In genomic region chr1:95956215-95956614, GRCh38 we compare ENCODE assay signal across 39 cellular contexts.
"Had no signal": no experiment of that assay in that cellular context is flagged by ENCODE, and none has a peak within 500 bp of the region (broad histone marks: within the 10 kb centered on the region; RNA-seq: fewer than 3 reads in every experiment).

No MANE protein-coding gene starts in this region.

- FAIRE-seq: astrocyte, bronchial epithelial cell, colon had no signal

- H3K27ac ChIP-seq: adrenal gland, ascending aorta, body of pancreas, brain microvascular endothelial cell, breast epithelium, cardiac muscle cell had no signal

- H3K9me3 ChIP-seq: adrenal gland, ascending aorta, body of pancreas had no signal

- H3K4me3 ChIP-seq: adrenal gland, ascending aorta, body of pancreas, breast epithelium, cardiac muscle cell had no signal

- H3K4me1 Mint-ChIP-seq: activated naive CD4-positive, alpha-beta T cell treated with anti-CD3 and anti-CD28 coated beads, Interleukin-2, amount 10 ng/mL, durations not matched to agents 7 days and 5 days; activated naive CD4-positive, alpha-beta T cell treated with anti-CD3 and anti-CD28 coated beads, Interleukin-2, amount 50 U/mL, for 24 hours; activated naive CD8-positive, alpha-beta T cell treated with anti-CD3 and anti-CD28 coated beads, Interleukin-2, amount 50 U/mL, for 24 hours; activated T-helper 17 cell treated with anti-CD3 and anti-CD28 coated beads, Interleukin-2, amount 50 U/mL, for 72 hours; central memory CD8-positive, alpha-beta T cell had no signal

- H3K4me1 ChIP-seq: adrenal gland, ascending aorta, body of pancreas, breast epithelium had no signal

- DNase-seq: activated effector memory CD4-positive, alpha-beta T cell treated with anti-CD3 and anti-CD28 coated beads, Interleukin-2, amount 50 U/mL, for 16 hours; activated effector memory CD4-positive, alpha-beta T cell treated with Interleukin-2 at 50 U/mL for 16 hours; activated gamma-delta T cell; activated gamma-delta T cell treated with Interleukin-2 at 50 U/mL for 16 hours; activated naive CD4-positive, alpha-beta T cell; activated naive CD4-positive, alpha-beta T cell treated with anti-CD3 and anti-CD28 coated beads for 36 hours; activated naive CD4-positive, alpha-beta T cell treated with anti-CD3 and anti-CD28 coated beads, Interleukin-2, amount 10 ng/mL, durations not matched to agents 7 days and 5 days; activated naive CD4-positive, alpha-beta T cell treated with anti-CD3 and anti-CD28 coated beads, Interleukin-2, amount 50 U/mL, for 16 hours; activated naive CD4-positive, alpha-beta T cell treated with Interleukin-2 at 50 U/mL for 16 hours; activated naive CD8-positive, alpha-beta T cell treated with anti-CD3 and anti-CD28 coated beads for 36 hours; activated naive CD8-positive, alpha-beta T cell treated with anti-CD3 and anti-CD28 coated beads, Interleukin-2, amount 10 ng/mL, durations not matched to agents 7 days and 5 days; activated naive CD8-positive, alpha-beta T cell treated with anti-CD3 and anti-CD28 coated beads, Interleukin-2, amount 50 U/mL, for 24 hours; activated T-cell treated with anti-CD3 and anti-CD28 coated beads, Interleukin-2, amount 50 U/mL, for 4 hours; activated T-cell treated with anti-CD3 and anti-CD28 coated beads, Interleukin-2, amount 50 U/mL, for 48 hours; activated T-cell treated with anti-CD3 and anti-CD28 coated beads, Interleukin-2, amount 50 U/mL, for 72 hours; adrenal gland; amniotic stem cell; amygdala; anterior cingulate cortex; aorta; body of pancreas; brain microvascular endothelial cell; caudate nucleus; central memory CD4-positive, alpha-beta T cell; cerebellar nuclear complex had no signal

- H3K27ac Mint-ChIP-seq: activated naive CD4-positive, alpha-beta T cell treated with anti-CD3 and anti-CD28 coated beads for 36 hours; activated naive CD4-positive, alpha-beta T cell treated with anti-CD3 and anti-CD28 coated beads, Interleukin-2, amount 10 ng/mL, durations not matched to agents 7 days and 5 days; activated naive CD4-positive, alpha-beta T cell treated with anti-CD3 and anti-CD28 coated beads, Interleukin-2, amount 50 U/mL, for 24 hours; activated naive CD4-positive, alpha-beta T cell treated with anti-CD3 and anti-CD28 coated beads, Interleukin-2, amount 50 U/mL, for 72 hours; activated naive CD8-positive, alpha-beta T cell; activated naive CD8-positive, alpha-beta T cell treated with anti-CD3 and anti-CD28 coated beads for 36 hours; activated naive CD8-positive, alpha-beta T cell treated with anti-CD3 and anti-CD28 coated beads, Interleukin-2, amount 10 ng/mL, durations not matched to agents 7 days and 5 days; activated naive CD8-positive, alpha-beta T cell treated with anti-CD3 and anti-CD28 coated beads, Interleukin-2, amount 50 U/mL, for 24 hours; activated T-cell treated with anti-CD3 and anti-CD28 coated beads, Interleukin-2, amount 50 U/mL, for 72 hours; activated T-helper 1 cell treated with anti-CD3 and anti-CD28 coated beads, Interleukin-12 subunit alpha, Interleukin-12 subunit beta, Interleukin-2, Interleukin-4 antibody, amounts not matched to agents 30 ng/mL and 10 ng/mL and 1 ng/mL, durations not matched to agents 14 hours and 24 hours and 36 hours; activated T-helper 17 cell treated with anti-CD3 and anti-CD28 coated beads, Interleukin-2, amount 50 U/mL, for 72 hours; activated T-helper 2 cell treated with anti-CD3 and anti-CD28 coated beads, Interferon-gamma antibody, Interleukin-2, Interleukin-4, amounts not matched to agents 10 μg/mL and 5 μg/mL and 100 μg/mL, durations not matched to agents 14 hours and 24 hours and 36 hours; brain had no signal

- H3K36me3 ChIP-seq: adrenal gland, ascending aorta, brain microvascular endothelial cell, breast epithelium, cardiac muscle cell had no signal

- H3K27me3 ChIP-seq: adrenal gland, ascending aorta, body of pancreas, brain microvascular endothelial cell, breast epithelium, cardiac muscle cell had no signal

- ATAC-seq: activated naive CD4-positive, alpha-beta T cell treated with anti-CD3 and anti-CD28 coated beads, Interleukin-2, amount 50 U/mL, for 72 hours; activated naive CD8-positive, alpha-beta T cell treated with anti-CD3 and anti-CD28 coated beads, Interleukin-2, amount 50 U/mL, for 24 hours; activated T-cell treated with anti-CD3 and anti-CD28 coated beads, Interleukin-2, amount 50 U/mL, for 4 hours; activated T-cell treated with anti-CD3 and anti-CD28 coated beads, Interleukin-2, amount 50 U/mL, for 72 hours; activated T-helper 17 cell treated with anti-CD3 and anti-CD28 coated beads, Interleukin-2, amount 50 U/mL, for 72 hours; body of pancreas had no signal

- H3K4me3 Mint-ChIP-seq: activated naive CD4-positive, alpha-beta T cell treated with anti-CD3 and anti-CD28 coated beads for 36 hours; activated naive CD4-positive, alpha-beta T cell treated with anti-CD3 and anti-CD28 coated beads, Interleukin-2, amount 10 ng/mL, durations not matched to agents 7 days and 5 days; activated naive CD4-positive, alpha-beta T cell treated with anti-CD3 and anti-CD28 coated beads, Interleukin-2, amount 50 U/mL, for 24 hours; activated naive CD8-positive, alpha-beta T cell; activated naive CD8-positive, alpha-beta T cell treated with anti-CD3 and anti-CD28 coated beads for 36 hours; activated naive CD8-positive, alpha-beta T cell treated with anti-CD3 and anti-CD28 coated beads, Interleukin-2, amount 10 ng/mL, durations not matched to agents 7 days and 5 days; activated naive CD8-positive, alpha-beta T cell treated with anti-CD3 and anti-CD28 coated beads, Interleukin-2, amount 50 U/mL, for 24 hours; activated T-cell treated with anti-CD3 and anti-CD28 coated beads, Interleukin-2, amount 50 U/mL, for 4 hours; activated T-cell treated with anti-CD3 and anti-CD28 coated beads, Interleukin-2, amount 50 U/mL, for 72 hours; activated T-helper 1 cell treated with anti-CD3 and anti-CD28 coated beads, Interleukin-12 subunit alpha, Interleukin-12 subunit beta, Interleukin-2, Interleukin-4 antibody, amounts not matched to agents 30 ng/mL and 10 ng/mL and 1 ng/mL, durations not matched to agents 14 hours and 24 hours and 36 hours; activated T-helper 17 cell treated with anti-CD3 and anti-CD28 coated beads, Interleukin-2, amount 50 U/mL, for 72 hours; brain; central memory CD8-positive, alpha-beta T cell had no signal

- H3K36me3 Mint-ChIP-seq: activated naive CD4-positive, alpha-beta T cell treated with anti-CD3 and anti-CD28 coated beads, Interleukin-2, amount 10 ng/mL, durations not matched to agents 7 days and 5 days; activated naive CD4-positive, alpha-beta T cell treated with anti-CD3 and anti-CD28 coated beads, Interleukin-2, amount 50 U/mL, for 24 hours; activated naive CD4-positive, alpha-beta T cell treated with anti-CD3 and anti-CD28 coated beads, Interleukin-2, amount 50 U/mL, for 72 hours; activated naive CD8-positive, alpha-beta T cell; activated naive CD8-positive, alpha-beta T cell treated with anti-CD3 and anti-CD28 coated beads for 36 hours; activated naive CD8-positive, alpha-beta T cell treated with anti-CD3 and anti-CD28 coated beads, Interleukin-2, amount 10 ng/mL, durations not matched to agents 7 days and 5 days; brain had no signal

- H3K27me3 Mint-ChIP-seq: activated naive CD4-positive, alpha-beta T cell treated with anti-CD3 and anti-CD28 coated beads, Interleukin-2, amount 10 ng/mL, durations not matched to agents 7 days and 5 days; activated naive CD4-positive, alpha-beta T cell treated with anti-CD3 and anti-CD28 coated beads, Interleukin-2, amount 50 U/mL, for 24 hours; activated naive CD8-positive, alpha-beta T cell treated with anti-CD3 and anti-CD28 coated beads for 36 hours; activated naive CD8-positive, alpha-beta T cell treated with anti-CD3 and anti-CD28 coated beads, Interleukin-2, amount 10 ng/mL, durations not matched to agents 7 days and 5 days; activated naive CD8-positive, alpha-beta T cell treated with anti-CD3 and anti-CD28 coated beads, Interleukin-2, amount 50 U/mL, for 24 hours; activated T-helper 17 cell treated with anti-CD3 and anti-CD28 coated beads, Interleukin-2, amount 50 U/mL, for 72 hours; brain; central memory CD8-positive, alpha-beta T cell had no signal
